20 cellular contexts compared by ENCODE assay signal in the genomic region with DNA sequence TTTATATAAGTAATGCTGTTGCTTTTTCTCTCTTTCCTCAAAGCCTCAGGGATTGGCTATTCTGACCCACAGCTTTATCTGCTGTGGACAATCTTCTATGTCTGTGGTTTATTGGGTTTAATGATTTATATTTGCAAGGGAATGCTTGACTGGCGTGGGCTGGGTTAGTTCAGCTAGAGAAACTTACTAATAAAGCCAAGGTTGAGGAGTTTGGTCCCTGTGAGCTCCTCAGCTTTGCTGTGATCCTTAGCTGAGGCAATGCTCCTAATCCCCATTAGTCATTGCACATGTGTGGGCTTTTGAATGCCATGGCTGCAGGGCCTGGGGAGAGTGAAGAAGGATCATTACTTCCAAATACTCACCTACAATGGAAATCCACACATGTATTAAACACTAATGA.
"Had no signal": no experiment of that assay in that cellular context is flagged by ENCODE, and none has a peak within 500 bp of the region (broad histone marks: within the 10 kb centered on the region; RNA-seq: fewer than 3 reads in every experiment).

No MANE protein-coding gene starts in this region.

- H3K36me3 ChIP-seq: right atrium auricular region, tibial nerve, vagina had no signal

- H3K9me3 ChIP-seq: right atrium auricular region, tibial nerve, vagina had no signal

- ATAC-seq: activated naive CD4-positive, alpha-beta T cell treated with anti-CD3 and anti-CD28 coated beads, Interleukin-2, amount 50 U/mL, for 72 hours; activated T-cell treated with anti-CD3 and anti-CD28 coated beads, Interleukin-2, amount 50 U/mL, for 4 hours; natural killer cell treated with Interleukin-12 subunit alpha and Interleukin-12 subunit beta and Interleukin-15 and Interleukin-18, amount 100 ng/mL, for 72 hours had no signal

- H3K27me3 ChIP-seq: hepatocyte, right atrium auricular region, tibial nerve, vagina had no signal

- H3K27ac ChIP-seq: epithelial cell of prostate, hepatocyte, right atrium auricular region, tibial nerve, vagina had no signal

- DNase-seq: activated CD4-positive, alpha-beta memory T cell treated with anti-CD3 and anti-CD28 coated beads for 36 hours; activated effector memory CD4-positive, alpha-beta T cell treated with Interleukin-2 at 50 U/mL for 16 hours; activated T-cell treated with anti-CD3 and anti-CD28 coated beads, Interleukin-2, amount 50 U/mL, for 4 hours; amniotic stem cell; effector memory CD4-positive, alpha-beta T cell; nucleus accumbens; posterior cingulate gyrus; small intestine; stimulated activated CD4-positive, alpha-beta T cell treated with anti-CD3 and anti-CD28 coated beads, Interleukin-4, amount 100 ng/mL, for 4 hours; stimulated activated CD8-positive, alpha-beta memory T cell treated with anti-CD3 and anti-CD28 coated beads, Interleukin-4, amount 100 ng/mL, for 48 hours; stimulated activated naive CD4-positive, alpha-beta T cell treated with Interleukin-2 at 50 U/mL for 16 hours; substantia nigra; SW 1271 had no signal

- H3K4me1 ChIP-seq: right atrium auricular region, tibial nerve, vagina had no signal

- H3K4me3 ChIP-seq: hepatocyte, right atrium auricular region, tibial nerve, vagina had no signal
